ENCODE assay signal across 12 cellular contexts in genomic region chr2:8116661-8117060, GRCh38.
DNase-seq lines count a peak whose midpoint lies in the region; ATAC-seq and TF ChIP-seq lines count a peak whose summit lies in the region.
"Had no signal": no experiment of that assay in that cellular context is flagged by ENCODE, and none has a peak within 500 bp of the region (broad histone marks: within the 10 kb centered on the region; RNA-seq: fewer than 3 reads in every experiment).

No MANE protein-coding gene starts in this region.

- DNase-seq in NB4 (ENCODE audit: low read depth) (peak; percentile 54), NCI-H748 treated with DMSO at 0.1 percent for 48 hours (lab: John Stamatoyannopoulos, UW) (no peak), HPDE6-E6E7 (ENCODE audit: extremely low spot score) (no peak), coronary artery (ENCODE audit: low spot score) (no peak)
- DNase-seq in stimulated activated CD4-positive, alpha-beta T cell treated with anti-CD3 and anti-CD28 coated beads, Interleukin-1b, Interleukin-23, amount 100 ng/mL, for 48 hours: no peak
- DNase-seq: activated CD8-positive, alpha-beta memory T cell treated with anti-CD3 and anti-CD28 coated beads for 24 hours; brain microvascular endothelial cell; mammary epithelial cell; small intestine had no signal

- TF ChIP-seq CTCF in NB4 (IDR thresholded peaks at IDR 0.05; ENCODE audit: low read depth, low read length) (no peak), coronary artery (IDR thresholded peaks at IDR 0.05) (no peak)

- H3K36me3 ChIP-seq in BLaER1 treated with 17β-estradiol and CSF1 and Interleukin-3, amounts not matched to agents 10 nM and 100 nM: no peaks in the 10 kb centered on the region
- H3K36me3 ChIP-seq: brain microvascular endothelial cell had no signal

- no peaks in the 10 kb centered on the region for H3K9me3 ChIP-seq in BLaER1 treated with 17β-estradiol and CSF1 and Interleukin-3, amounts not matched to agents 10 nM and 100 nM (replicated peaks in 1 of 11)

- H3K9ac ChIP-seq in BLaER1 treated with 17β-estradiol and CSF1 and Interleukin-3, amounts not matched to agents 10 nM and 100 nM: no peak overlapping the region

- no peak overlapping the region for H3K27ac ChIP-seq in BLaER1 treated with 17β-estradiol and CSF1 and Interleukin-3, amounts not matched to agents 10 nM and 100 nM
- no peak overlapping the region for H3K27ac ChIP-seq in coronary artery
- H3K27ac ChIP-seq: brain microvascular endothelial cell had no signal

- peak overlapping the region; percentile 24 to 60 (median 47) for H3K4me2 ChIP-seq in BLaER1 treated with 17β-estradiol and CSF1 and Interleukin-3, amounts not matched to agents 10 nM and 100 nM

- TF ChIP-seq POLR2A in NB4 (IDR thresholded peaks at IDR 0.05; ENCODE audit: extremely low read depth, insufficient read length): no peak

- H3K4me3 ChIP-seq in BLaER1 treated with 17β-estradiol and CSF1 and Interleukin-3, amounts not matched to agents 10 nM and 100 nM: no peak overlapping the region
- H3K4me3 ChIP-seq in NB4 (ENCODE audit: low read depth, low read length) (no peak overlapping the region), coronary artery (no peak overlapping the region)

- ATAC-seq in GM19395 (IDR thresholded peaks at IDR 0.05; ENCODE audit: unreplicated experiment) (peak; percentile 98), HG02943 (IDR thresholded peaks at IDR 0.05; ENCODE audit: low read depth, unreplicated experiment) (peak; percentile 89)

- peaks cover 9 to 13% (median 10%) of the 10 kb centered on the region in 10 experiments for H3K4me1 ChIP-seq in BLaER1 treated with 17β-estradiol and CSF1 and Interleukin-3, amounts not matched to agents 10 nM and 100 nM

- H4K20me1 ChIP-seq in BLaER1 treated with 17β-estradiol and CSF1 and Interleukin-3, amounts not matched to agents 10 nM and 100 nM: no peaks in the 10 kb centered on the region

- H3K27me3 ChIP-seq in BLaER1 treated with 17β-estradiol and CSF1 and Interleukin-3, amounts not matched to agents 10 nM and 100 nM: no peaks in the 10 kb centered on the region
- H3K27me3 ChIP-seq: brain microvascular endothelial cell had no signal
